ENCODE assay signal across 15 cellular contexts in genomic region chr10:128084991-128085390, GRCh38.
"Had no signal": no experiment of that assay in that cellular context is flagged by ENCODE, and none has a peak within 500 bp of the region (broad histone marks: within the 10 kb centered on the region; RNA-seq: fewer than 3 reads in every experiment).

No MANE protein-coding gene starts in this region.

- H3K27me3 ChIP-seq: stomach, uterus had no signal

- H3K4me3 ChIP-seq: hepatocyte, psoas muscle, right lobe of liver, skin epidermis, stomach, uterus had no signal

- H3K4me3 Mint-ChIP-seq: naive thymus-derived CD8-positive, alpha-beta T cell had no signal

- ATAC-seq: left colon; naive thymus-derived CD8-positive, alpha-beta T cell; psoas muscle; right lobe of liver had no signal

- H3K4me1 ChIP-seq: psoas muscle, right lobe of liver, stomach, uterus had no signal

- H3K9me3 Mint-ChIP-seq: naive thymus-derived CD8-positive, alpha-beta T cell had no signal

- H3K27me3 Mint-ChIP-seq: naive thymus-derived CD8-positive, alpha-beta T cell had no signal

- H3K36me3 ChIP-seq: right lobe of liver, uterus had no signal

- DNase-seq: foreskin melanocyte; left colon; mesendoderm; naive thymus-derived CD8-positive, alpha-beta T cell; psoas muscle; retina; stimulated activated CD4-positive, alpha-beta T cell treated with anti-CD3 and anti-CD28 coated beads, Interleukin-4, amount 100 ng/mL, for 4 hours; stimulated activated naive CD4-positive, alpha-beta T cell; stomach; substantia nigra; trophoblast cell; uterus had no signal

- H3K9me3 ChIP-seq: psoas muscle, right lobe of liver, stomach, uterus had no signal

- H3K27ac ChIP-seq: hepatocyte, psoas muscle, right lobe of liver, skin epidermis, stomach, uterus had no signal
